8 cellular contexts compared by ENCODE assay signal in genomic region chr3:98901032-98901464, GRCh38. TPM values are rescaled to one million over a fixed set of nuclear protein-coding genes. Genes with fewer than 3 reads are reported as not detected.
DNase-seq lines count a peak whose midpoint lies in the region; ATAC-seq and TF ChIP-seq lines count a peak whose summit lies in the region.

No MANE protein-coding gene starts in this region.

- H3K27ac ChIP-seq in neutrophil = no peak overlapping the region

- no peak for TF ChIP-seq CTCF in neutrophil (IDR thresholded peaks at IDR 0.05)

- no peaks in the 10 kb centered on the region for H3K36me3 ChIP-seq in neutrophil

- DNase-seq in SHP77 (lab: John Stamatoyannopoulos, UW) = peak; percentile 52 to 65
- no peak for DNase-seq in SHP77 treated with DMSO at 0.1 percent for 48 hours (lab: John Stamatoyannopoulos, UW)
- DNase-seq in NCI-H2171 treated with DMSO at 0.1 percent for 48 hours (lab: John Stamatoyannopoulos, UW) = peak; percentile 80
- DNase-seq in activated naive CD4-positive, alpha-beta T cell treated with anti-CD3 and anti-CD28 coated beads, Interleukin-2, amount 50 U/mL, for 72 hours (ENCODE audit: low spot score in 2 of 2) = peak; percentile 24 to 55
- peak in 41 of 42 donors; percentile 14 to 80 (median 53) for DNase-seq in head of caudate nucleus
- no peak for DNase-seq in NCI-H2029 treated with DMSO at 0.1 percent for 48 hours (lab: John Stamatoyannopoulos, UW)

- H3K36me3 Mint-ChIP-seq in activated naive CD4-positive, alpha-beta T cell treated with anti-CD3 and anti-CD28 coated beads, Interleukin-2, amount 50 U/mL, for 72 hours = no peaks in the 10 kb centered on the region

- H3K4me3 ChIP-seq in neutrophil (ENCODE audit: low read depth in 1 of 2, low read length in 1 of 2) = peak overlapping the region; percentile 67 to 71

- H3K9me3 Mint-ChIP-seq in activated naive CD4-positive, alpha-beta T cell treated with anti-CD3 and anti-CD28 coated beads, Interleukin-2, amount 50 U/mL, for 72 hours = no peaks in the 10 kb centered on the region

- no peaks in the 10 kb centered on the region for H3K9me3 ChIP-seq in neutrophil

- H3K27ac Mint-ChIP-seq in activated naive CD4-positive, alpha-beta T cell treated with anti-CD3 and anti-CD28 coated beads, Interleukin-2, amount 50 U/mL, for 72 hours = peak overlapping the region; percentile 23 to 89

- H3K4me1 ChIP-seq in neutrophil (ENCODE audit: control insufficient read depth in 1 of 2, insufficient read depth in 1 of 2, low read depth in 1 of 2, low read length in 1 of 2) = peaks cover 13 to 14% of the 10 kb centered on the region in 2 experiments

- intact Hi-C loops in head of caudate nucleus (cut with DNase I) = loop anchor here (5.0 to 10.0 kb wide), 2 partner anchors 86 to 309 kb away; partner anchors contain the start of gene CPOX

- H3K27me3 ChIP-seq in neutrophil = peaks cover 52% of the 10 kb centered on the region

- ATAC-seq in HG02798 (IDR thresholded peaks at IDR 0.05; ENCODE audit: poor library complexity, unreplicated experiment) = peak; percentile 30
- ATAC-seq in activated naive CD4-positive, alpha-beta T cell treated with anti-CD3 and anti-CD28 coated beads, Interleukin-2, amount 50 U/mL, for 72 hours = peak in 1 of 2 donors; percentile 19

RNA-seq across cellular contexts. Expression of gene DCBLD2, which starts 0.4 kb away (rescaled TPM):
- 1 to 10 TPM; 2.8 to 3.2 TPM for total RNA-seq in activated naive CD4-positive, alpha-beta T cell treated with anti-CD3 and anti-CD28 coated beads, Interleukin-2, amount 50 U/mL, for 72 hours

Comparison
In these comparisons a context has a peak if more than half of its experiments do, and no peak if none do; other contexts are left out.
1. DNase-seq: peak in SHP77 (2 of 2), NCI-H2171 treated with DMSO at 0.1 percent for 48 hours (single experiment), activated naive CD4-positive, alpha-beta T cell treated with anti-CD3 and anti-CD28 coated beads, Interleukin-2, amount 50 U/mL, for 72 hours (2 of 2) and head of caudate nucleus (41 of 42); none in SHP77 treated with DMSO at 0.1 percent for 48 hours (single experiment) and NCI-H2029 treated with DMSO at 0.1 percent for 48 hours (single experiment).